ENCODE assay signal across 20 cellular contexts in genomic region chr5:79023947-79024346, GRCh38. TPM values are rescaled to one million over a fixed set of nuclear protein-coding genes. Genes with fewer than 3 reads are reported as not detected.
"Had no signal": no experiment of that assay in that cellular context is flagged by ENCODE, and none has a peak within 500 bp of the region (broad histone marks: within the 10 kb centered on the region; RNA-seq: fewer than 3 reads in every experiment).

No MANE protein-coding gene starts in this region.

- H3K4me3 ChIP-seq: coronary artery, left lung, lower lobe of right lung, neural progenitor cell, ovary, right atrium auricular region, suprapubic skin, thyroid gland had no signal

- H3K27me3 ChIP-seq: ovary, right atrium auricular region, suprapubic skin, thyroid gland had no signal

- H3K9ac ChIP-seq: neural progenitor cell had no signal

- H3K9me3 ChIP-seq: left lung, lower lobe of right lung, ovary, right atrium auricular region, suprapubic skin, thyroid gland had no signal

- ATAC-seq: left lung; lower lobe of right lung; natural killer cell treated with Interleukin-12 subunit alpha and Interleukin-12 subunit beta and Interleukin-15 and Interleukin-18, amount 100 ng/mL, for 72 hours; stimulated activated effector memory CD8-positive, alpha-beta T cell treated with anti-CD3 and anti-CD28 coated beads, Interleukin-12 subunit alpha, Interleukin-12 subunit beta, amount 100 ng/mL, for 72 hours; stimulated activated naive CD8-positive, alpha-beta T cell treated with anti-CD3 and anti-CD28 coated beads, Interleukin-15, Interleukin-2, amounts not matched to agents 100 U/mL and 50 U/mL, for 24 hours had no signal

- H3K36me3 ChIP-seq: left lung, lower lobe of right lung, neural progenitor cell, ovary, right atrium auricular region, suprapubic skin, thyroid gland had no signal

- H3K4me2 ChIP-seq: neural progenitor cell had no signal

- DNase-seq: effector CD4-positive, alpha-beta T cell; endodermal cell; erythroblast; islet precursor cell; left lung; lower lobe of right lung; nucleus accumbens; ovary; stimulated activated CD4-positive, alpha-beta T cell treated with anti-CD3 and anti-CD28 coated beads, Interleukin-4, amount 100 ng/mL, for 1 hour; stimulated activated CD8-positive, alpha-beta memory T cell treated with anti-CD3 and anti-CD28 coated beads, Interleukin-4, amount 100 ng/mL, for 48 hours; stimulated activated naive CD8-positive, alpha-beta T cell treated with anti-CD3 and anti-CD28 coated beads, Interleukin-15, Interleukin-2, amounts not matched to agents 100 U/mL and 50 U/mL, for 24 hours; thyroid gland had no signal

- H3K27ac ChIP-seq: coronary artery, left lung, lower lobe of right lung, neural progenitor cell, ovary, right atrium auricular region, suprapubic skin, thyroid gland had no signal

- H3K4me1 ChIP-seq: thyroid gland had no signal

RNA-seq across cellular contexts. Expression of gene DMGDH, which starts 45.5 kb away (rescaled TPM):
- total RNA-seq: endothelial cell of umbilical vein had no signal

RNA-seq across cellular contexts. Expression of gene BHMT2, which starts 45.6 kb away (rescaled TPM):
- total RNA-seq: mesothelial cell of epicardium; natural killer cell treated with Interleukin-12 subunit alpha and Interleukin-12 subunit beta and Interleukin-15 and Interleukin-18, amount 100 ng/mL, for 72 hours had no signal
